ENCODE assay signal across 1 cellular context in the genomic region with DNA sequence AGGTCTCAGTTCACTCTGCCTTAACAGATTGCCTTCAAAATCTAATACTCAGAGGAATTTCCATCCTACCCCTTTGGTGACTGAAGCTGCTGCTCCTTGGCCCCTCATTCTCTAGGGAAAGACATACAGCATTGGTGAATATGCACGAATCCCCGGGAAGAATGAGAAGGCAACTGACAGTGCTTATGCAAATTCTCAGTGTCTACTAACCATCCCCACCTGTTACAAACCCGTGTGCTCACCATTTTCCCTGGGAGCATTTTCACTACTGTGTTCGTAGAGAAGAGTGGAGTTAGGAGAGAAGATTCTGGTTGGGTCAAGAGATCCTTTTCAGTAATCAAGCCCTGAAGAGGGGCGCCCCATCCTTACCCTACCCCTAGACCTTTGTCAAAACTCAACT.
TF ChIP-seq lines count a peak whose summit lies in the region.

No MANE protein-coding gene starts in this region.

TF ChIP-seq in SK-N-SH treated with all-trans-retinoic acid at 6 μM for 48 hours, 23 proteins besides CTCF, POLR2A, EP300 and RAD21 (continued from another document):
- TF ChIP-seq POU6F1 (CRISPR knock-in tag; IDR thresholded peaks at IDR 0.05; ENCODE audit: borderline replicate concordance, low read depth), result no peak
- TF ChIP-seq ZC3H10 (CRISPR knock-in tag; IDR thresholded peaks at IDR 0.05), result no peak
- TF ChIP-seq ZNF8 (CRISPR knock-in tag; IDR thresholded peaks at IDR 0.05), result no peak
- no peak for TF ChIP-seq GLIS3 (CRISPR knock-in tag; IDR thresholded peaks at IDR 0.05)
- TF ChIP-seq CSDC2 (CRISPR knock-in tag; IDR thresholded peaks at IDR 0.05), result no peak
- TF ChIP-seq PPARA (CRISPR knock-in tag; IDR thresholded peaks at IDR 0.05; ENCODE audit: borderline replicate concordance), result no peak
- no peak for TF ChIP-seq TOX (CRISPR knock-in tag; IDR thresholded peaks at IDR 0.05; ENCODE audit: borderline replicate concordance)
- no peak for TF ChIP-seq ARNTL (CRISPR knock-in tag; IDR thresholded peaks at IDR 0.05; ENCODE audit: borderline replicate concordance, low read depth)
- no peak for TF ChIP-seq ZNF565 (CRISPR knock-in tag; conservative IDR thresholded peaks at IDR 0.05; ENCODE audit: low read depth)
- no peak for TF ChIP-seq RARB (CRISPR knock-in tag; IDR thresholded peaks at IDR 0.05)
- TF ChIP-seq ZFP30 (CRISPR knock-in tag; IDR thresholded peaks at IDR 0.05), result no peak
